In the genomic region with DNA sequence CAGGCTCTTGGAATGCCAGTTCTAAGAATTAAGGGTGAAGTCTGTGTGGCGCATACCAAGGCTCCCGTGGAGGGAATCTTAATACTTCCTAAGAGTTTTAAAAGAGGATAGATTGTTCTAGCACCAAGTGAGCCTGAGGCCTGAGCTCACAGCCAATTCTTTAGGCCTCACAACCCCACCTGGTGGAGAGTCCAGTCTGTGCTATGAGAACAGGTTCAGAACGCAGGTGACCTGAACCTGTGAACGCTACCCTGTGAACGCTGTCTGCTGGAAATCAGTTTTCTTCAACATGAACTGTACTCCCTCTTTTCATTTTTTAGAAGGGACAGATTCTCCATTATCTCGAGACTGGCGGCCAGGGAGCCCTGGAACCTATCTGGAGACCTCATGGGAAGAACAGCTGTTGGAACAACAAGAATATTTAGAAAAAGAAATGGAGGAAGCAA, we compare ENCODE assay signal across 8 cellular contexts. TPM values are rescaled to one million over a fixed set of nuclear protein-coding genes. Genes with fewer than 3 reads are reported as not detected.
DNase-seq lines count a peak whose midpoint lies in the region; ATAC-seq and TF ChIP-seq lines count a peak whose summit lies in the region.

No MANE protein-coding gene starts in this region.

- no peaks in the 10 kb centered on the region for H4K20me1 ChIP-seq in DOHH2 (ENCODE audit: control insufficient read depth, insufficient read depth, low read depth, low read length)
- no peaks in the 10 kb centered on the region for H4K20me1 ChIP-seq in osteoblast (ENCODE audit: insufficient read depth, low read length)

- ATAC-seq in activated T-helper 17 cell treated with anti-CD3 and anti-CD28 coated beads, Interleukin-2, amount 50 U/mL, for 72 hours (replicated peaks), result peak; percentile 76
- no peak for ATAC-seq in HG03139 (IDR thresholded peaks at IDR 0.05; ENCODE audit: unreplicated experiment)

- no peaks in the 10 kb centered on the region for H3F3A ChIP-seq in DOHH2 (ENCODE audit: control insufficient read depth, insufficient read depth)

- H3K9me3 ChIP-seq in DOHH2 (ENCODE audit: control insufficient read depth, insufficient read depth, low read length) (no peaks in the 10 kb centered on the region), osteoblast (ENCODE audit: low read depth, low read length) (no peaks in the 10 kb centered on the region)

- H3K27me3 Mint-ChIP-seq in activated T-helper 17 cell treated with anti-CD3 and anti-CD28 coated beads, Interleukin-2, amount 50 U/mL, for 72 hours, result peaks cover 9% of the 10 kb centered on the region

- peaks cover 10% of the 10 kb centered on the region for H3K27me3 ChIP-seq in DOHH2 (ENCODE audit: control insufficient read depth, low read length)
- H3K27me3 ChIP-seq in osteoblast (ENCODE audit: insufficient read depth, low read length), result no peaks in the 10 kb centered on the region

- H3K4me1 ChIP-seq in DOHH2 (ENCODE audit: control insufficient read depth, low read length), result 0 out of 2 replicates have a peak, but pooled peaks cover 3% of the 10 kb centered on the region
- H3K4me1 ChIP-seq in osteoblast (ENCODE audit: insufficient read depth, low read length), result peaks cover 13% of the 10 kb centered on the region

- H3K9me3 Mint-ChIP-seq in activated T-helper 17 cell treated with anti-CD3 and anti-CD28 coated beads, Interleukin-2, amount 50 U/mL, for 72 hours, result no peaks in the 10 kb centered on the region

- H3K27ac ChIP-seq in DOHH2 (ENCODE audit: low read depth, low read length) (no peak overlapping the region), osteoblast (ENCODE audit: low read depth, low read length) (no peak overlapping the region)

- peaks cover 27% of the 10 kb centered on the region for H3K36me3 Mint-ChIP-seq in activated T-helper 17 cell treated with anti-CD3 and anti-CD28 coated beads, Interleukin-2, amount 50 U/mL, for 72 hours (ENCODE audit: low read depth)

- no peak overlapping the region for H3K4me2 ChIP-seq in DOHH2 (ENCODE audit: low read length)
- no peak overlapping the region for H3K4me2 ChIP-seq in osteoblast (ENCODE audit: insufficient read depth, low read length)

- H3K9me2 ChIP-seq in DOHH2 (replicated peaks; ENCODE audit: control insufficient read depth, low read length), result no peaks in the 10 kb centered on the region

- no peaks in the 10 kb centered on the region for H3K4me1 Mint-ChIP-seq in activated T-helper 17 cell treated with anti-CD3 and anti-CD28 coated beads, Interleukin-2, amount 50 U/mL, for 72 hours

- no peak for DNase-seq in HFF-Myc (ENCODE audit: extremely low read depth, low read depth)
- peak; percentile 44 for DNase-seq in NCI-H460 (ENCODE audit: extremely low read depth, low read depth)
- peak in 1 of 2 donors; percentile 64 for DNase-seq in foreskin fibroblast
- DNase-seq in osteoblast (ENCODE audit: insufficient read length, low spot score, missing footprints), result peak; percentile 88
- peak; percentile 82 for DNase-seq in ureter (ENCODE audit: low spot score)

- no peak overlapping the region for H3K4me3 ChIP-seq in DOHH2 (ENCODE audit: low read length)
- H3K4me3 ChIP-seq in HFF-Myc (replicated peaks; ENCODE audit: low read depth, low read length), result no peak overlapping the region
- no peak overlapping the region for H3K4me3 ChIP-seq in foreskin fibroblast (ENCODE audit: low read depth in 1 of 2, low read length in 2 of 2)
- no peak overlapping the region for H3K4me3 ChIP-seq in osteoblast (ENCODE audit: insufficient read depth, low read length)

- H3K36me3 ChIP-seq in DOHH2 (ENCODE audit: control insufficient read depth, low read length), result no peaks in the 10 kb centered on the region
- peaks cover 32% of the 10 kb centered on the region for H3K36me3 ChIP-seq in osteoblast (ENCODE audit: insufficient read depth, low read length)

- no peaks in the 10 kb centered on the region for H3K79me2 ChIP-seq in DOHH2 (ENCODE audit: control insufficient read depth, low read length)
- peaks cover 23% of the 10 kb centered on the region for H3K79me2 ChIP-seq in osteoblast (ENCODE audit: insufficient read depth, low read length)

- no peak overlapping the region for H2AFZ ChIP-seq in osteoblast (ENCODE audit: low read length)

- no peak overlapping the region for H3K27ac Mint-ChIP-seq in activated T-helper 17 cell treated with anti-CD3 and anti-CD28 coated beads, Interleukin-2, amount 50 U/mL, for 72 hours

- no peak overlapping the region for H3K4me3 Mint-ChIP-seq in activated T-helper 17 cell treated with anti-CD3 and anti-CD28 coated beads, Interleukin-2, amount 50 U/mL, for 72 hours

- peak; percentile 66 for TF ChIP-seq CTCF in DOHH2 (IDR thresholded peaks at IDR 0.05; ENCODE audit: low read depth, low read length, poor library complexity, severe bottlenecking)
- peak; percentile 63 for TF ChIP-seq CTCF in HFF-Myc (IDR thresholded peaks at IDR 0.05; ENCODE audit: low read depth, low read length, missing control alignments)
- peak; percentile 66 for TF ChIP-seq CTCF in foreskin fibroblast (IDR thresholded peaks at IDR 0.05; ENCODE audit: low read depth, low read length)
- TF ChIP-seq CTCF in osteoblast (IDR thresholded peaks at IDR 0.05; ENCODE audit: extremely low read depth, low read depth, low read length), result peak; percentile 65

RNA-seq across cellular contexts. Expression of gene DLAT, which starts 43.2 kb away (rescaled TPM):
- total RNA-seq in NCI-H460 (2014; rRNA removed; shearing (Covaris generic)), result 57.8 and 59.1 TPM in 2 replicates
- 32.7 and 49.6 TPM in 2 replicates for polyA plus RNA-seq in NCI-H460 (2014; cell fraction: nucleus; rRNA removed)
- 10 to 100 TPM; 27.4 to 49.1 TPM for total RNA-seq in activated T-helper 17 cell treated with anti-CD3 and anti-CD28 coated beads, Interleukin-2, amount 50 U/mL, for 72 hours
- total RNA-seq in osteoblast, result 35.7 and 36.6 TPM in 2 replicates
- total RNA-seq in ureter, result 35.6 TPM

RNA-seq across cellular contexts. Expression of gene DIXDC1, which starts 44.9 kb away (rescaled TPM):
- 6.3 and 7.4 TPM in 2 replicates for total RNA-seq in NCI-H460 (2014; rRNA removed; shearing (Covaris generic))
- 5.5 and 7.5 TPM in 2 replicates for polyA plus RNA-seq in NCI-H460 (2014; cell fraction: nucleus; rRNA removed)
- total RNA-seq in activated T-helper 17 cell treated with anti-CD3 and anti-CD28 coated beads, Interleukin-2, amount 50 U/mL, for 72 hours, result 10 to 100 TPM; 11.3 to 27.4 TPM
- total RNA-seq in osteoblast (27.4 and 28.6 TPM in 2 replicates), ureter (24.7 TPM)
